Comparison of ENCODE assay signal across 19 cellular contexts in genomic region chr20:46951840-46952497, GRCh38. TPM values are rescaled to one million over a fixed set of nuclear protein-coding genes. Genes with fewer than 3 reads are reported as not detected.
DNase-seq lines count a peak whose midpoint lies in the region; ATAC-seq, FAIRE-seq and TF ChIP-seq lines count a peak whose summit lies in the region.
"Had no signal": no experiment of that assay in that cellular context is flagged by ENCODE, and none has a peak within 500 bp of the region (broad histone marks: within the 10 kb centered on the region; RNA-seq: fewer than 3 reads in every experiment).

No MANE protein-coding gene starts in this region.

- H3K9me3 Mint-ChIP-seq in GM23338 = peaks cover 5% of the 10 kb centered on the region; the same call in 1 of the 3 replicates
- H3K9me3 Mint-ChIP-seq in astrocyte (ENCODE audit: unreplicated experiment) = peaks cover 5% of the 10 kb centered on the region

- no peaks in the 10 kb centered on the region for H3F3A ChIP-seq in GM23338 (replicated peaks; ENCODE audit: low read depth)

- H3K27me3 ChIP-seq in GM23338 (ENCODE audit: insufficient read depth) (no peaks in the 10 kb centered on the region), astrocyte (ENCODE audit: insufficient read depth, low read length) (peaks cover 3% of the 10 kb centered on the region), osteoblast (ENCODE audit: insufficient read depth, low read length) (no peaks in the 10 kb centered on the region), dorsolateral prefrontal cortex (peaks cover 0 to 9% (median 0%) of the 10 kb centered on the region in 45 donors)
- H3K27me3 ChIP-seq: body of pancreas had no signal

- H2AFZ ChIP-seq in GM23338 = peak overlapping the region; percentile 87; the same call in 1 of the 2 replicates
- no peak overlapping the region for H2AFZ ChIP-seq in astrocyte (ENCODE audit: low read depth, low read length)
- H2AFZ ChIP-seq in osteoblast (ENCODE audit: low read length) = no peak overlapping the region

- H3K36me3 Mint-ChIP-seq in GM23338 (ENCODE audit: low read depth) (no peaks in the 10 kb centered on the region; the same call in 2 of the 3 replicates), astrocyte (ENCODE audit: low read depth, unreplicated experiment) (no peaks in the 10 kb centered on the region)

- H3K27ac Mint-ChIP-seq in GM23338 = peak overlapping the region; percentile 47; the same call in 1 of the 2 replicates
- H3K27ac Mint-ChIP-seq in astrocyte (ENCODE audit: unreplicated experiment) = peak overlapping the region; percentile 29
- H3K27ac Mint-ChIP-seq: dendritic cell treated with granulocyte-macrophage colony-stimulating factor and Interleukin-4, amounts not matched to agents 40 ng/mL and 50 ng/mL, for 4 days had no signal

- no peaks in the 10 kb centered on the region for H3K36me3 ChIP-seq in GM23338 (ENCODE audit: insufficient read depth)
- H3K36me3 ChIP-seq in astrocyte (ENCODE audit: insufficient read depth, low read length) = no peaks in the 10 kb centered on the region
- H3K36me3 ChIP-seq in osteoblast (ENCODE audit: insufficient read depth, low read length) = no peaks in the 10 kb centered on the region
- H3K36me3 ChIP-seq: HAP-1, left ventricle myocardium inferior had no signal

- TF ChIP-seq CTCF in GM23338 (conservative IDR thresholded peaks at IDR 0.05; ENCODE audit: low read depth in 2 of 2) = no peak; a peak in 1 of 4 replicates
- TF ChIP-seq CTCF in astrocyte (IDR thresholded peaks at IDR 0.05; ENCODE audit: insufficient read depth, low read depth, low read length) = no peak
- no peak for TF ChIP-seq CTCF in osteoblast (IDR thresholded peaks at IDR 0.05; ENCODE audit: extremely low read depth, low read depth, low read length)
- TF ChIP-seq CTCF in dorsolateral prefrontal cortex (IDR thresholded peaks at IDR 0.05 in 54 of 56, conservative IDR thresholded peaks at IDR 0.05 in 2 of 56; ENCODE audit: low read depth in 1 of 56, partially characterized antibody in 56 of 56) = no peak

- peak; percentile 77 for ATAC-seq in GM23338
- ATAC-seq: body of pancreas, Right ventricle myocardium inferior had no signal

- DNase-seq in AG08395 (ENCODE audit: low spot score) (peak; percentile 41), GM23338 (ENCODE audit: low spot score) (peak; percentile 46), astrocyte (ENCODE audit: low read depth) (no peak), osteoblast (ENCODE audit: insufficient read length, low spot score, missing footprints) (no peak), NCI-H69 (lab: John Stamatoyannopoulos, UW) (no peak), dorsolateral prefrontal cortex (no peak), NOMO-1 (lab: John Stamatoyannopoulos, UW; ENCODE audit: unreplicated experiment in 2 of 2) (no peak)
- DNase-seq: AML-193, body of pancreas, Caco-2, erythroblast, KBM-7, left ventricle myocardium inferior, NCI-H1092 treated with DMSO at 0.1 percent for 48 hours, NCI-H2081, retina had no signal

- H4K20me1 ChIP-seq in GM23338 (replicated peaks; ENCODE audit: insufficient read depth) (no peaks in the 10 kb centered on the region), astrocyte (ENCODE audit: insufficient read depth, low read length) (no peaks in the 10 kb centered on the region), osteoblast (ENCODE audit: insufficient read depth, low read length) (no peaks in the 10 kb centered on the region)

- H3K4me2 ChIP-seq in GM23338 = no peak overlapping the region
- H3K4me2 ChIP-seq in astrocyte (ENCODE audit: low read length) = peak overlapping the region; percentile 18
- H3K4me2 ChIP-seq in osteoblast (ENCODE audit: insufficient read depth, low read length) = peak overlapping the region; percentile 23

- H3K4me1 ChIP-seq in GM23338 (ENCODE audit: insufficient read depth) (no peaks in the 10 kb centered on the region), astrocyte (ENCODE audit: insufficient read depth, low read length) (peaks cover 23% of the 10 kb centered on the region), osteoblast (ENCODE audit: insufficient read depth, low read length) (peaks cover 47% of the 10 kb centered on the region)
- H3K4me1 ChIP-seq: body of pancreas, Caco-2, HAP-1, left ventricle myocardium inferior had no signal

- 0 out of 2 replicates have a peak, but pooled peaks cover 5% of the 10 kb centered on the region for H3K9me2 ChIP-seq in GM23338 (ENCODE audit: insufficient read depth)

- FAIRE-seq in astrocyte (lab: Jason Lieb, UNC) = no peak

- H3K4me3 Mint-ChIP-seq in GM23338 = no peak overlapping the region
- no peak overlapping the region for H3K4me3 Mint-ChIP-seq in astrocyte (ENCODE audit: unreplicated experiment)
- H3K4me3 Mint-ChIP-seq: dendritic cell treated with granulocyte-macrophage colony-stimulating factor and Interleukin-4, amounts not matched to agents 40 ng/mL and 50 ng/mL, for 4 days had no signal

- H3K4me3 ChIP-seq in GM23338 = no peak overlapping the region
- H3K4me3 ChIP-seq in astrocyte (ENCODE audit: insufficient read depth, low read depth, low read length) = no peak overlapping the region
- H3K4me3 ChIP-seq in osteoblast (ENCODE audit: insufficient read depth, low read length) = no peak overlapping the region
- H3K4me3 ChIP-seq in dorsolateral prefrontal cortex = no peak overlapping the region
- H3K4me3 ChIP-seq: body of pancreas, HAP-1, left ventricle myocardium inferior had no signal

- H3K27me3 Mint-ChIP-seq in GM23338 (ENCODE audit: insufficient read depth, low read depth, poor library complexity) = peaks cover 4% of the 10 kb centered on the region
- H3K27me3 Mint-ChIP-seq in astrocyte (ENCODE audit: low read depth, unreplicated experiment) = peaks cover 14% of the 10 kb centered on the region

- intact Hi-C loops in dorsolateral prefrontal cortex (cut with DNase I) = no loop called here

- H3K4me1 Mint-ChIP-seq in GM23338 (peaks cover 6% of the 10 kb centered on the region), astrocyte (ENCODE audit: low read depth, unreplicated experiment) (peaks cover 14% of the 10 kb centered on the region)

- peak overlapping the region; percentile 31 for H3K9ac ChIP-seq in astrocyte (ENCODE audit: low read length)

- H3K9me3 ChIP-seq in astrocyte (ENCODE audit: insufficient read depth, low read depth, low read length) (peaks cover 6% of the 10 kb centered on the region), osteoblast (ENCODE audit: low read depth, low read length) (no peaks in the 10 kb centered on the region)
- H3K9me3 ChIP-seq: body of pancreas, HAP-1 had no signal

- H3K27ac ChIP-seq in GM23338 (ENCODE audit: low read depth) (no peak overlapping the region), astrocyte (ENCODE audit: low read depth, low read length) (peak overlapping the region; percentile 18), osteoblast (ENCODE audit: low read depth, low read length) (peak overlapping the region; percentile 81), dorsolateral prefrontal cortex (no peak overlapping the region)
- H3K27ac ChIP-seq: body of pancreas, left ventricle myocardium inferior had no signal

- H3K79me2 ChIP-seq in GM23338 (replicated peaks; ENCODE audit: insufficient read depth) (no peaks in the 10 kb centered on the region), astrocyte (ENCODE audit: insufficient read depth, low read length) (no peaks in the 10 kb centered on the region), osteoblast (ENCODE audit: insufficient read depth, low read length) (no peaks in the 10 kb centered on the region)

TF ChIP-seq in GM23338, 12 proteins besides CTCF, POLR2A, EP300 and RAD21 (continues in another document):
- TF ChIP-seq ZNF114 (CRISPR knock-in tag; IDR thresholded peaks at IDR 0.05) (no peak), ZNF331 (CRISPR knock-in tag; IDR thresholded peaks at IDR 0.05; ENCODE audit: low read depth) (no peak), JUNB (IDR thresholded peaks at IDR 0.05; ENCODE audit: unreplicated experiment) (no peak), EZH2 (IDR thresholded peaks at IDR 0.05; ENCODE audit: low read depth, unreplicated experiment) (no peak), REST (IDR thresholded peaks at IDR 0.05; ENCODE audit: unreplicated experiment) (no peak), CREB1 (CRISPR knock-in tag; IDR thresholded peaks at IDR 0.05; ENCODE audit: low read depth) (no peak), EZH2phosphoT487 (IDR thresholded peaks at IDR 0.05; ENCODE audit: unreplicated experiment) (no peak)

RNA-seq across cellular contexts. Expression of gene EYA2, which starts 57.3 kb away (rescaled TPM):
- 0.16 and 0.56 TPM in 2 replicates for total RNA-seq in GM23338 (2014; rRNA removed; shearing (Covaris generic))
- 0.50 and 0.94 TPM in 2 replicates for polyA plus RNA-seq in GM23338 (2016; fragmentation: Nextera tagmentation; extraction: Ambion mirVana)
- 1.4 and 1.5 TPM in 2 replicates for total RNA-seq in astrocyte
- total RNA-seq in osteoblast = 17.7 and 19.2 TPM in 2 replicates
- 10 to 100 TPM in 30 of 120 experiments, 1 to 10 TPM in 90; 2.3 to 27.4 (median 7.6) TPM for total RNA-seq in dorsolateral prefrontal cortex

Comparison
In these comparisons a context has a peak if more than half of its experiments do, and no peak if none do; other contexts are left out.
1. DNase-seq: peak in AG08395 (single experiment) and GM23338 (single experiment); none in astrocyte (single experiment), osteoblast (single experiment), NCI-H69 (single experiment), dorsolateral prefrontal cortex (0 of 10) and NOMO-1 (0 of 2).
2. H3K27ac ChIP-seq: peak in astrocyte (single experiment) and osteoblast (single experiment); none in GM23338 (single experiment) and dorsolateral prefrontal cortex (0 of 59).